ENCODE assay signal across 1 cellular context in the genomic region with DNA sequence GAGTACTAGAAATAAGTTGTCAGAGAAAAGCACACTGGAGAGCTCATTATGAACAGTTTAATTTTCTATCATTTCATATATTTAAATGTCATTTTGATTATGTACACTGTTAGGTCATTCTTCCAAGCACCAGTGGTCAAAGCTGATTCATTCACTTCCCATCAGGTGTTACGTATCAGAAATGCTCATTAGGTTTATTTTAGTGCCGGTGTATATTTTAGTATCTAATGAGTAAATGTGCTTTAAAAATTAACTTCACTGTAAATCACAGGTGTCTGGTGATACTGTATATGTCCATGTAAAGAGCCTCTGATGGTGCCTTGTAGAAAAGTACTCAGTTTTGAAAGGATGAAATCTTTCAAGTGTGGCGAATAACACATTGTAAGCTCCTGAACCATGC.
TF ChIP-seq lines count a peak whose summit lies in the region.

No MANE protein-coding gene starts in this region.

TF ChIP-seq in SK-N-SH, 30 proteins besides CTCF, POLR2A, EP300 and RAD21 (continued from another document):
- TF ChIP-seq, protein P1, sequence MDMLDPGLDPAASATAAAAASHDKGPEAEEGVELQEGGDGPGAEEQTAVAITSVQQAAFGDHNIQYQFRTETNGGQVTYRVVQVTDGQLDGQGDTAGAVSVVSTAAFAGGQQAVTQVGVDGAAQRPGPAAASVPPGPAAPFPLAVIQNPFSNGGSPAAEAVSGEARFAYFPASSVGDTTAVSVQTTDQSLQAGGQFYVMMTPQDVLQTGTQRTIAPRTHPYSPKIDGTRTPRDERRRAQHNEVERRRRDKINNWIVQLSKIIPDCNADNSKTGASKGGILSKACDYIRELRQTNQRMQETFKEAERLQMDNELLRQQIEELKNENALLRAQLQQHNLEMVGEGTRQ (IDR thresholded peaks at IDR 0.05; ENCODE audit: borderline replicate concordance, low read depth, low read length): no peak
- TF ChIP-seq GABPA (IDR thresholded peaks at IDR 0.05; ENCODE audit: low read depth) (no peak), RCOR1 (IDR thresholded peaks at IDR 0.05; ENCODE audit: low read length) (no peak), GATA2 (CRISPR knock-in tag; IDR thresholded peaks at IDR 0.05) (no peak), MXI1 (IDR thresholded peaks at IDR 0.05; ENCODE audit: low read depth, low read length) (no peak), ELF1 (IDR thresholded peaks at IDR 0.05) (no peak), POLR2AphosphoS5 (IDR thresholded peaks at IDR 0.05; ENCODE audit: low read depth, low read length) (no peak), FOSL2 (IDR thresholded peaks at IDR 0.05; ENCODE audit: borderline replicate concordance, low read depth) (no peak)
- TF ChIP-seq, protein P2, sequence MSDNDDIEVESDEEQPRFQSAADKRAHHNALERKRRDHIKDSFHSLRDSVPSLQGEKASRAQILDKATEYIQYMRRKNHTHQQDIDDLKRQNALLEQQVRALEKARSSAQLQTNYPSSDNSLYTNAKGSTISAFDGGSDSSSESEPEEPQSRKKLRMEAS (IDR thresholded peaks at IDR 0.05; ENCODE audit: low read depth): no peak
- TF ChIP-seq, protein P3, sequence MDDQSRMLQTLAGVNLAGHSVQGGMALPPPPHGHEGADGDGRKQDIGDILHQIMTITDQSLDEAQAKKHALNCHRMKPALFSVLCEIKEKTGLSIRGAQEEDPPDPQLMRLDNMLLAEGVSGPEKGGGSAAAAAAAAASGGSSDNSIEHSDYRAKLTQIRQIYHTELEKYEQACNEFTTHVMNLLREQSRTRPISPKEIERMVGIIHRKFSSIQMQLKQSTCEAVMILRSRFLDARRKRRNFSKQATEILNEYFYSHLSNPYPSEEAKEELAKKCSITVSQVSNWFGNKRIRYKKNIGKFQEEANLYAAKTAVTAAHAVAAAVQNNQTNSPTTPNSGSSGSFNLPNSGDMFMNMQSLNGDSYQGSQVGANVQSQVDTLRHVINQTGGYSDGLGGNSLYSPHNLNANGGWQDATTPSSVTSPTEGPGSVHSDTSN (IDR thresholded peaks at IDR 0.05): no peak
